Comparison of ENCODE assay signal across 17 cellular contexts in the genomic region with DNA sequence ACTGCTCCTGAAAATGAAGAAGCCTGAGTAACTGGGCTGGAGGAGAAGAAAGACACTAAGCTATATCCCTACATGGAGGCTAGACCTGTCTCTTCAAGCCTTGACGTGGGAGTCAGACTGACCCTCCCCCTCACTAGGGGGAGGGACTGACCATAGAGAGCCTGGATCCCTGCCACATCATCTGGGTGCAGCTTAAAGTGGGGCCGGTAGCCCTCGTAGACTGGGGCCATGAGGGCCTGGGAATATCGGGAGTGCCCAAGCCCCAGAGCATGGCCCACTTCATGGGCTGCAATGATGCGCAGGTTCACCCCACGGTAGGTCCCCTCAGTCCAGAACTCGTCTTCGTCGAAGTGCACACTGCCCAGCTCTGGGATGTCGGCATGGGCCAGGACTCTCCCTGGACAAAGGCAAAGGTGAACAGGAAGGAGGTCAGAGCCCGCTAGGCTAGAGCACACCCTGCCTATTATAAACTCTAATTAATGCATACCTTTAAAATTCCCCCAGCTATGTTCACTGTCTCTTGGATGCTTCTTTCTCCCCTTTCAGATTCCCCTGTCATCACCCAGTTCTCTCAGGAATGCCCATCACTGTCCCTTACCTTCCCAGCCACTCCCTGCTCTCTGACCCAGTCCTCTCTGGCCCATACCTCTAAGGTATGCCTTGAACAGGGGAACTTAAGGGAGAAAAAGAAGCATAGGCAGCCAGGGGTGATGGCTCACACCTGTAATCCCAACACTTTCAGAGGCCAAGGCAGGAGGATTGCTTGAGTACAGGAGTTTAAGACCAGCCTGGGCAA. TPM values are rescaled to one million over a fixed set of nuclear protein-coding genes. Genes with fewer than 3 reads are reported as not detected.
DNase-seq lines count a peak whose midpoint lies in the region; TF ChIP-seq lines count a peak whose summit lies in the region.
"Had no signal": no experiment of that assay in that cellular context is flagged by ENCODE, and none has a peak within 500 bp of the region (broad histone marks: within the 10 kb centered on the region; RNA-seq: fewer than 3 reads in every experiment).

No MANE protein-coding gene starts in this region.

- DNase-seq in activated effector memory CD4-positive, alpha-beta T cell treated with anti-CD3 and anti-CD28 coated beads, Interleukin-2, amount 50 U/mL, for 16 hours: peak; percentile 50
- no peak for DNase-seq in activated effector memory CD4-positive, alpha-beta T cell treated with Interleukin-2 at 50 U/mL for 16 hours
- DNase-seq in neural crest cell (ENCODE audit: low read depth, low spot score): no peak
- peak; percentile 43 to 48 for DNase-seq in suprapubic skin (ENCODE audit: low spot score in 2 of 2)
- DNase-seq in NOMO-1 (lab: John Stamatoyannopoulos, UW; ENCODE audit: unreplicated experiment in 2 of 2): no peak
- no peak for DNase-seq in NAMALWA (ENCODE audit: low spot score)
- no peak for DNase-seq in activated CD4-positive, alpha-beta T cell treated with anti-CD3 and anti-CD28 coated beads for 1 hour
- DNase-seq: AML-193; Caco-2; CD4-positive, alpha-beta T cell; GM23248; HCEC 1CT had no signal

- H3K27ac ChIP-seq in suprapubic skin: no peak overlapping the region
- H3K27ac ChIP-seq: 22Rv1, A549, C4-2B, GM23248, HL-60 had no signal

- TF ChIP-seq POLR2A in suprapubic skin (IDR thresholded peaks at IDR 0.05): no peak

- intact Hi-C loops in dendritic cell treated with granulocyte-macrophage colony-stimulating factor and Interleukin-4, amounts not matched to agents 40 ng/mL and 50 ng/mL, for 4 days (cut with micrococcal nuclease): no loop called here

- H3K9me3 ChIP-seq in suprapubic skin: no peaks in the 10 kb centered on the region
- H3K9me3 ChIP-seq: A549, Caco-2 had no signal

- TF ChIP-seq CTCF in neural crest cell (conservative IDR thresholded peaks at IDR 0.05) (no peak), suprapubic skin (IDR thresholded peaks at IDR 0.05) (no peak)

- peaks cover 22% of the 10 kb centered on the region for H3K36me3 ChIP-seq in suprapubic skin

- H3K9me3 Mint-ChIP-seq in dendritic cell treated with granulocyte-macrophage colony-stimulating factor and Interleukin-4, amounts not matched to agents 40 ng/mL and 50 ng/mL, for 4 days: no peaks in the 10 kb centered on the region
- H3K9me3 Mint-ChIP-seq in neural crest cell: no peaks in the 10 kb centered on the region
- H3K9me3 Mint-ChIP-seq: CD4-positive, alpha-beta T cell had no signal

- no peak overlapping the region for H3K4me3 Mint-ChIP-seq in dendritic cell treated with granulocyte-macrophage colony-stimulating factor and Interleukin-4, amounts not matched to agents 40 ng/mL and 50 ng/mL, for 4 days
- H3K4me3 Mint-ChIP-seq in neural crest cell: no peak overlapping the region
- H3K4me3 Mint-ChIP-seq: CD4-positive, alpha-beta T cell had no signal

- 75% methylated on average over 9 of the region's 11 CpGs for WGBS in suprapubic skin

- H3K27me3 Mint-ChIP-seq in dendritic cell treated with granulocyte-macrophage colony-stimulating factor and Interleukin-4, amounts not matched to agents 40 ng/mL and 50 ng/mL, for 4 days: no peaks in the 10 kb centered on the region
- peaks cover 5% of the 10 kb centered on the region for H3K27me3 Mint-ChIP-seq in neural crest cell (ENCODE audit: low read depth)
- H3K27me3 Mint-ChIP-seq: CD4-positive, alpha-beta T cell had no signal

- H3K4me1 ChIP-seq in suprapubic skin: peaks cover 10% of the 10 kb centered on the region

- peak overlapping the region; percentile 1 for H3K27ac Mint-ChIP-seq in dendritic cell treated with granulocyte-macrophage colony-stimulating factor and Interleukin-4, amounts not matched to agents 40 ng/mL and 50 ng/mL, for 4 days
- peak overlapping the region; percentile 16 for H3K27ac Mint-ChIP-seq in neural crest cell (ENCODE audit: unreplicated experiment)
- H3K27ac Mint-ChIP-seq: CD4-positive, alpha-beta T cell had no signal

- H3K36me3 Mint-ChIP-seq in dendritic cell treated with granulocyte-macrophage colony-stimulating factor and Interleukin-4, amounts not matched to agents 40 ng/mL and 50 ng/mL, for 4 days (ENCODE audit: low read depth): peaks cover 41% of the 10 kb centered on the region
- no peaks in the 10 kb centered on the region for H3K36me3 Mint-ChIP-seq in neural crest cell (ENCODE audit: low read depth)

- H3K4me1 Mint-ChIP-seq in dendritic cell treated with granulocyte-macrophage colony-stimulating factor and Interleukin-4, amounts not matched to agents 40 ng/mL and 50 ng/mL, for 4 days (ENCODE audit: low read depth): peaks cover 67% of the 10 kb centered on the region
- H3K4me1 Mint-ChIP-seq in neural crest cell: no peaks in the 10 kb centered on the region

- no peaks in the 10 kb centered on the region for H3K27me3 ChIP-seq in suprapubic skin

- H3K4me3 ChIP-seq in suprapubic skin: no peak overlapping the region
- H3K4me3 ChIP-seq: A549, GM23248 had no signal

- no peak for TF ChIP-seq EP300 in suprapubic skin (IDR thresholded peaks at IDR 0.05)

RNA-seq across cellular contexts. Expression of gene MMP19, which starts 3.2 kb away (rescaled TPM):
- total RNA-seq in neural crest cell (not detected in 2 replicates), suprapubic skin (10 to 100 TPM in 1 of 4 donors, 1 to 10 TPM in 3; 4.2 to 10.5 (median 5.5) TPM)
- total RNA-seq: CD4-positive, alpha-beta T cell had no signal

RNA-seq across cellular contexts. Expression of gene DNAJC14, which starts 10.2 kb away (rescaled TPM):
- 35.3 and 40.3 TPM in 2 replicates for total RNA-seq in neural crest cell
- total RNA-seq in suprapubic skin: 10 to 100 TPM; 29.8 to 38.2 (median 36.2) TPM

RNA-seq across cellular contexts. Expression of gene ORMDL2, which starts 21.7 kb away (rescaled TPM):
- 32.6 and 33.3 TPM in 2 replicates for total RNA-seq in neural crest cell
- 10 to 100 TPM in 3 of 4 donors, 1 to 10 TPM in 1; 8.6 to 22.8 (median 18.2) TPM for total RNA-seq in suprapubic skin

RNA-seq across cellular contexts. Expression of gene SARNP, which starts 22.0 kb away (rescaled TPM):
- total RNA-seq in neural crest cell: 121 and 123 TPM in 2 replicates
- total RNA-seq in suprapubic skin: 10 to 100 TPM; 32.0 to 45.8 (median 40.1) TPM

Comparison
In these comparisons a context has a peak if more than half of its experiments do, and no peak if none do; other contexts are left out.
1. DNase-seq: peak in activated effector memory CD4-positive, alpha-beta T cell treated with anti-CD3 and anti-CD28 coated beads, Interleukin-2, amount 50 U/mL, for 16 hours (single experiment) and suprapubic skin (2 of 2); none in activated effector memory CD4-positive, alpha-beta T cell treated with Interleukin-2 at 50 U/mL for 16 hours (single experiment), neural crest cell (single experiment), NOMO-1 (0 of 2), NAMALWA (single experiment) and activated CD4-positive, alpha-beta T cell treated with anti-CD3 and anti-CD28 coated beads for 1 hour (single experiment).